Comparison of ENCODE assay signal across 9 cellular contexts in genomic region chr15:31214158-31214863, GRCh38.
DNase-seq lines count a peak whose midpoint lies in the region; ATAC-seq, FAIRE-seq and TF ChIP-seq lines count a peak whose summit lies in the region.
"Had no signal": no experiment of that assay in that cellular context is flagged by ENCODE, and none has a peak within 500 bp of the region (broad histone marks: within the 10 kb centered on the region; RNA-seq: fewer than 3 reads in every experiment).

No MANE protein-coding gene starts in this region.

- peak overlapping the region; percentile 79 for H3K27ac Mint-ChIP-seq in activated B cell treated with CpG ODN at 0.5 μM for 24 hours

- H3K9me2 ChIP-seq in PC-3 (replicated peaks; ENCODE audit: low read length): no peaks in the 10 kb centered on the region

- H4K20me1 ChIP-seq in keratinocyte (ENCODE audit: control insufficient read depth, extremely low read depth, insufficient read depth, low read length): no peaks in the 10 kb centered on the region
- H4K20me1 ChIP-seq in PC-3 (ENCODE audit: low read length): no peaks in the 10 kb centered on the region

- dilution Hi-C loops in keratinocyte (cut with MboI; ENCODE audit: extremely low pct_ligation_motif_present, low sequenced_read_pairs): no loop called here

- intact Hi-C loops in activated B cell treated with CpG ODN at 0.5 μM for 24 hours (cut with micrococcal nuclease): loop anchor here (2.0 kb wide), 1 partner anchor 40 kb away; no protein-coding TSS in a partner anchor
- intact Hi-C loops in tibial artery (cut with DNase I; ENCODE audit: low total_unique reads): loop anchor here (10.0 kb wide), 1 partner anchor 220 kb away; the partner anchor contains the start of gene MTMR10
- intact Hi-C loops in PC-3 (cut with micrococcal nuclease): no loop called here
- intact Hi-C loops in A673 (cut with micrococcal nuclease; ENCODE audit: unreplicated experiment): no loop called here

- no peak for FAIRE-seq in keratinocyte (lab: Jason Lieb, UNC)

- H3K9ac ChIP-seq in keratinocyte (ENCODE audit: control insufficient read depth, extremely low read depth, insufficient read depth, low read length) (no peak overlapping the region), PC-3 (ENCODE audit: low read length) (no peak overlapping the region)
- H3K9ac ChIP-seq: parathyroid adenoma had no signal

- no peaks in the 10 kb centered on the region for H3K79me2 ChIP-seq in keratinocyte (ENCODE audit: control insufficient read depth, insufficient read depth, low read length)
- no peaks in the 10 kb centered on the region for H3K79me2 ChIP-seq in PC-3 (ENCODE audit: low read length)
- H3K79me2 ChIP-seq: parathyroid adenoma had no signal

- H3K9me3 Mint-ChIP-seq in activated B cell treated with CpG ODN at 0.5 μM for 24 hours: no peaks in the 10 kb centered on the region

- POLR2A ChIA-PET in activated B cell treated with CpG ODN at 0.5 μM for 24 hours (lab: Charles Lee): interaction anchor here (0.5 to 5.9 kb wide), 20 partner anchors 10 to 276 kb away, joined by 3 to 173 read pairs (median 10); partner anchors contain the start of gene KLF13
- POLR2A ChIA-PET in PC-3 (lab: Charles Lee; ENCODE audit: unreplicated experiment): no interaction called here
- POLR2A ChIA-PET in A673 (lab: Charles Lee; ENCODE audit: low non-redundant PET): interaction anchor here (0.5 kb wide), 1 partner anchor 198 kb away, joined by 7 read pairs; no protein-coding TSS in a partner anchor

- H3K4me3 Mint-ChIP-seq in activated B cell treated with CpG ODN at 0.5 μM for 24 hours: peak overlapping the region; percentile 52

- peaks cover 34% of the 10 kb centered on the region for H3K4me1 Mint-ChIP-seq in activated B cell treated with CpG ODN at 0.5 μM for 24 hours

- no peaks in the 10 kb centered on the region for H3K27me3 ChIP-seq in keratinocyte (ENCODE audit: control insufficient read depth, extremely low read depth, insufficient read depth, low read length)
- H3K27me3 ChIP-seq in tibial artery: no peaks in the 10 kb centered on the region
- H3K27me3 ChIP-seq in PC-3 (ENCODE audit: low read length): 0 out of 2 replicates have a peak, but pooled peaks cover 2% of the 10 kb centered on the region
- H3K27me3 ChIP-seq in A673 (replicated peaks; ENCODE audit: insufficient read depth, low read depth, low read length, poor library complexity): no peaks in the 10 kb centered on the region

- H3K27me3 Mint-ChIP-seq in activated B cell treated with CpG ODN at 0.5 μM for 24 hours: no peaks in the 10 kb centered on the region

- H3K36me3 ChIP-seq in keratinocyte (ENCODE audit: control insufficient read depth in 2 of 2, extremely low read depth in 1 of 2, insufficient read depth in 2 of 2, low read length in 2 of 2): no peaks in the 10 kb centered on the region
- no peaks in the 10 kb centered on the region for H3K36me3 ChIP-seq in tibial artery
- no peaks in the 10 kb centered on the region for H3K36me3 ChIP-seq in PC-3 (ENCODE audit: low read depth, low read length)
- no peaks in the 10 kb centered on the region for H3K36me3 ChIP-seq in A673 (ENCODE audit: insufficient read depth, low read length, poor library complexity, severe bottlenecking)

- H3K4me1 ChIP-seq in keratinocyte (ENCODE audit: control insufficient read depth, extremely low read depth, insufficient read depth, low read length) (peaks cover 20% of the 10 kb centered on the region), tibial artery (peaks cover 0 to 27% (median 21%) of the 10 kb centered on the region in 4 donors), PC-3 (ENCODE audit: insufficient read depth, low read length) (peaks cover 11% of the 10 kb centered on the region; the same call in 1 of the 2 replicates), A673 (ENCODE audit: insufficient read depth, low read length, poor library complexity, severe bottlenecking) (no peaks in the 10 kb centered on the region)
- H3K4me1 ChIP-seq: parathyroid adenoma had no signal

- H3F3A ChIP-seq in PC-3 (ENCODE audit: low read length, unreplicated experiment): no peaks in the 10 kb centered on the region

- ATAC-seq in activated B cell treated with CpG ODN at 0.5 μM for 24 hours (ENCODE audit: low read depth) (no peak), PC-3 (no peak), GM19467 (IDR thresholded peaks at IDR 0.05; ENCODE audit: unreplicated experiment) (no peak)

- no peaks in the 10 kb centered on the region for H3K36me3 Mint-ChIP-seq in activated B cell treated with CpG ODN at 0.5 μM for 24 hours (ENCODE audit: low read depth)

- no peak overlapping the region for H3K4me3 ChIP-seq in keratinocyte (ENCODE audit: control insufficient read depth in 2 of 3, extremely low read depth in 1 of 3, insufficient read depth in 2 of 3, low read depth in 1 of 3, low read length in 3 of 3)
- H3K4me3 ChIP-seq in tibial artery: no peak overlapping the region
- no peak overlapping the region for H3K4me3 ChIP-seq in PC-3 (ENCODE audit: low read length)
- H3K4me3 ChIP-seq in A673 (ENCODE audit: low read depth, low read length, poor library complexity, severe bottlenecking): no peak overlapping the region

- H3K9me3 ChIP-seq in keratinocyte (ENCODE audit: control insufficient read depth, low read depth, low read length) (no peaks in the 10 kb centered on the region), tibial artery (peaks cover 0 to 7% (median 0%) of the 10 kb centered on the region in 3 donors), PC-3 (ENCODE audit: low read length) (no peaks in the 10 kb centered on the region), A673 (ENCODE audit: low read depth, low read length, poor library complexity, severe bottlenecking) (no peaks in the 10 kb centered on the region)

- peak; percentile 42 for DNase-seq in activated T-cell treated with anti-CD3 and anti-CD28 coated beads, Interleukin-2, amount 50 U/mL, for 1 hour
- DNase-seq in activated T-cell treated with anti-CD3 and anti-CD28 coated beads for 4 hours (no peak), activated B cell treated with CpG ODN at 0.5 μM for 24 hours (no peak), keratinocyte (ENCODE audit: low read depth, low spot score) (no peak), tibial artery (no peak), PC-3 (no peak), A673 (ENCODE audit: low spot score) (no peak)

- CTCF ChIA-PET in activated B cell treated with CpG ODN at 0.5 μM for 24 hours (lab: Charles Lee) (interaction anchor here (0.6 to 5.0 kb wide), 18 partner anchors 8 to 276 kb away, joined by 3 to 69 read pairs (median 10); partner anchors contain the start of gene KLF13), PC-3 (lab: Charles Lee) (no interaction called here), A673 (lab: Charles Lee) (interaction anchor here (1.4 kb wide), 1 partner anchor 275 kb away, joined by 4 read pairs; no protein-coding TSS in a partner anchor)

- H3K27ac ChIP-seq in keratinocyte (ENCODE audit: control insufficient read depth, insufficient read depth, low read length) (no peak overlapping the region), tibial artery (peak overlapping the region; percentile 45 to 91), PC-3 (ENCODE audit: low read length) (no peak overlapping the region), A673 (ENCODE audit: low read depth, low read length, poor library complexity, severe bottlenecking) (no peak overlapping the region)
- H3K27ac ChIP-seq: parathyroid adenoma had no signal

- no peak overlapping the region for H2AFZ ChIP-seq in keratinocyte (ENCODE audit: control insufficient read depth, low read length)
- H2AFZ ChIP-seq in PC-3 (ENCODE audit: low read length): no peak overlapping the region

- H3K9me1 ChIP-seq in keratinocyte (ENCODE audit: control insufficient read depth, extremely low read depth, insufficient read depth, low read length): no peaks in the 10 kb centered on the region

- TF ChIP-seq CTCF in activated B cell treated with CpG ODN at 0.5 μM for 24 hours (IDR thresholded peaks at IDR 0.05) (no peak), keratinocyte (optimal IDR thresholded peaks at IDR 0.05 in 1 of 3, IDR thresholded peaks at IDR 0.05 in 1 of 3, conservative IDR thresholded peaks at IDR 0.05 in 1 of 3; ENCODE audit: extremely low read depth in 1 of 3, insufficient read depth in 2 of 3, low read length in 3 of 3) (peak; percentile 30 to 37 (median 35)), tibial artery (IDR thresholded peaks at IDR 0.05) (no peak), PC-3 (conservative IDR thresholded peaks at IDR 0.05; ENCODE audit: low read depth, low read length) (no peak), A673 (conservative IDR thresholded peaks at IDR 0.05; ENCODE audit: low read depth, low read length) (no peak)

- H3K4me2 ChIP-seq in keratinocyte (ENCODE audit: control insufficient read depth, extremely low read depth, insufficient read depth, low read depth, low read length) (peak overlapping the region; percentile 56), PC-3 (ENCODE audit: low read length) (no peak overlapping the region)

- BruUV-seq in PC-3 (replicated peaks; lab: Mats Ljungman, UMichigan): no TSS peak
- no TSS peak for BruUV-seq in A673 (replicated peaks; lab: Mats Ljungman, UMichigan)

Comparison
In these comparisons a context has a peak if more than half of its experiments do, and no peak if none do; other contexts are left out.
1. CTCF ChIP-seq: peak in keratinocyte (3 of 3); none in activated B cell treated with CpG ODN at 0.5 μM for 24 hours (single experiment), tibial artery (0 of 2), PC-3 (single experiment) and A673 (single experiment).
2. H3K27ac ChIP-seq: peak in tibial artery (2 of 2); none in keratinocyte (single experiment), PC-3 (single experiment) and A673 (single experiment).
3. intact Hi-C loops: an anchor here in activated B cell treated with CpG ODN at 0.5 μM for 24 hours (2.0 kb wide) and tibial artery (10.0 kb wide); none called in PC-3 and A673.